ENCODE assay signal across 7 cellular contexts in genomic region chr21:6021717-6022270, GRCh38.
DNase-seq lines count a peak whose midpoint lies in the region; ATAC-seq, FAIRE-seq and TF ChIP-seq lines count a peak whose summit lies in the region.
"Not testable (repeated sequence)": the region's sequence is repeated elsewhere in the genome, so short reads cannot be mapped to it uniquely, and the experiment has no call there.

No MANE protein-coding gene starts in this region.

- H4K5ac ChIP-seq in IMR-90 (ENCODE audit: low read depth, low read length) = not testable (repeated sequence)

- H3K27me3 ChIP-seq in IMR-90 (ENCODE audit: control insufficient read depth, insufficient read depth, low read length); Panc1 (ENCODE audit: control insufficient read depth, insufficient read depth, low read length); left lung; lower lobe of right lung (ENCODE audit: low read depth); pancreas; upper lobe of right lung: not testable (repeated sequence)

- not testable (repeated sequence) for H3K79me1 ChIP-seq in IMR-90 (ENCODE audit: low read depth in 1 of 2, low read length in 2 of 2)

- BruUV-seq in IMR-90 (replicated peaks; lab: Mats Ljungman, UMichigan); Panc1 (replicated peaks; lab: Mats Ljungman, UMichigan): not testable (repeated sequence)

- not testable (repeated sequence) for H4K20me1 ChIP-seq in IMR-90 (ENCODE audit: insufficient read depth, low read length)

- TF ChIP-seq POLR2A in IMR-90 (IDR thresholded peaks at IDR 0.05; ENCODE audit: low read depth, low read length) = not testable (repeated sequence)

- FAIRE-seq in pancreas (lab: Jason Lieb, UNC) = not testable (repeated sequence)

- CTCF ChIA-PET in IMR-90 (lab: Yijun Ruan, JAX); Panc1 (lab: Charles Lee): not testable (repeated sequence)

- not testable (repeated sequence) for H2BK20ac ChIP-seq in IMR-90 (ENCODE audit: low read depth, low read length)

- not testable (repeated sequence) for H2BK15ac ChIP-seq in IMR-90 (ENCODE audit: low read depth, low read length)

- not testable (repeated sequence) for H3K14ac ChIP-seq in IMR-90 (replicated peaks; ENCODE audit: low read depth, low read length)

- peak; percentile 24 for ATAC-seq in IMR-90 (ENCODE audit: low read depth)
- ATAC-seq in Panc1 = peak; percentile 51
- ATAC-seq in left colon = peak; percentile 59
- ATAC-seq in left lung = peak; percentile 11
- peak; percentile 5 for ATAC-seq in lower lobe of right lung
- ATAC-seq in pancreas = peak in 3 of 4 donors; percentile 1 to 8 (median 5)
- peak; percentile 4 for ATAC-seq in upper lobe of right lung

- not testable (repeated sequence) for H3K27ac ChIP-seq in IMR-90 (ENCODE audit: insufficient read depth, low read length); Panc1 (ENCODE audit: low read length); left lung; lower lobe of right lung; pancreas; upper lobe of right lung

- not testable (repeated sequence) for H3K4me2 ChIP-seq in IMR-90 (ENCODE audit: low read depth, low read length)

- in situ Hi-C loops in IMR-90 (cut with MboI; ENCODE audit: low sequenced_read_pairs); Panc1 (cut with HindIII; ENCODE audit: low pct_unique_long_range_greater_than_20kb, low sequenced_read_pairs): not testable (repeated sequence)

- POLR2A ChIA-PET in IMR-90 (lab: Charles Lee; ENCODE audit: unreplicated experiment); Panc1 (lab: Charles Lee): not testable (repeated sequence)

- not testable (repeated sequence) for H3K4me1 ChIP-seq in IMR-90 (ENCODE audit: control insufficient read depth, insufficient read depth, low read length); Panc1 (ENCODE audit: control insufficient read depth, insufficient read depth, low read length); left lung; lower lobe of right lung; pancreas; upper lobe of right lung

- not testable (repeated sequence) for H3K4me3 ChIP-seq in IMR-90 (ENCODE audit: insufficient read depth, low read depth, low read length); Panc1 (ENCODE audit: low read depth in 2 of 2, low read length in 2 of 2); left lung; lower lobe of right lung; pancreas; upper lobe of right lung

- TF ChIP-seq CTCF in IMR-90 (conservative IDR thresholded peaks at IDR 0.05; ENCODE audit: low read depth, low read length); Panc1 (IDR thresholded peaks at IDR 0.05); left lung (IDR thresholded peaks at IDR 0.05); lower lobe of right lung (IDR thresholded peaks at IDR 0.05); pancreas (IDR thresholded peaks at IDR 0.05); upper lobe of right lung (IDR thresholded peaks at IDR 0.05): not testable (repeated sequence)

- H3K9me3 ChIP-seq in IMR-90 (ENCODE audit: control insufficient read depth, insufficient read depth, low read length); Panc1 (ENCODE audit: control insufficient read depth, insufficient read depth, low read depth, low read length); left lung; lower lobe of right lung; pancreas; upper lobe of right lung: not testable (repeated sequence)

- not testable (repeated sequence) for H3K18ac ChIP-seq in IMR-90 (ENCODE audit: low read depth, low read length)

- H3K56ac ChIP-seq in IMR-90 (ENCODE audit: extremely low read depth, insufficient read depth, low read length) = not testable (repeated sequence)

- not testable (repeated sequence) for H4K91ac ChIP-seq in IMR-90 (ENCODE audit: insufficient read depth, low read depth, low read length)

- not testable (repeated sequence) for DNase-seq in IMR-90; Panc1 (ENCODE audit: low read depth, low spot score); left colon; left lung; lower lobe of right lung; pancreas; upper lobe of right lung

- H2AK9ac ChIP-seq in IMR-90 (replicated peaks; ENCODE audit: low read depth, low read length, poor library complexity) = not testable (repeated sequence)

- H2BK5ac ChIP-seq in IMR-90 (ENCODE audit: low read depth, low read length, poor library complexity, severe bottlenecking) = not testable (repeated sequence)

- no CpG with 5 or more reads among the region's 4 CpGs for WGBS in IMR-90 (ENCODE audit: extremely low coverage in 2 of 2, insufficient read length in 1 of 2), 2 experiments
- WGBS in pancreas, 2 donors = no CpG with 5 or more reads among the region's 4 CpGs

- intact Hi-C loops in IMR-90 (cut with micrococcal nuclease); Panc1 (cut with micrococcal nuclease; ENCODE audit: unreplicated experiment); left colon (cut with DNase I, micrococcal nuclease); left lung (cut with DNase I); lower lobe of right lung (cut with DNase I); pancreas (cut with DNase I); upper lobe of right lung (cut with DNase I): not testable (repeated sequence)

- not testable (repeated sequence) for H4K8ac ChIP-seq in IMR-90 (ENCODE audit: low read depth in 2 of 2, low read length in 2 of 2)

- not testable (repeated sequence) for TF ChIP-seq RAD21 in IMR-90 (IDR thresholded peaks at IDR 0.05; ENCODE audit: low read length)

- not testable (repeated sequence) for H3K23ac ChIP-seq in IMR-90 (ENCODE audit: low read depth, low read length)

- H2BK120ac ChIP-seq in IMR-90 (ENCODE audit: low read depth, low read length) = not testable (repeated sequence)

- H3K4ac ChIP-seq in IMR-90 (ENCODE audit: low read depth, low read length) = not testable (repeated sequence)

- H3K9ac ChIP-seq in IMR-90 (ENCODE audit: low read depth, low read length) = not testable (repeated sequence)

- not testable (repeated sequence) for H3K9me1 ChIP-seq in IMR-90 (ENCODE audit: insufficient read depth, low read length)

- not testable (repeated sequence) for H2AK5ac ChIP-seq in IMR-90 (ENCODE audit: low read depth, low read length)

- H2AFZ ChIP-seq in IMR-90 (replicated peaks; ENCODE audit: low read length, poor library complexity) = not testable (repeated sequence)

- H3K36me3 ChIP-seq in IMR-90 (ENCODE audit: control insufficient read depth, insufficient read depth, low read length); Panc1 (ENCODE audit: control insufficient read depth, insufficient read depth, low read length); left lung; lower lobe of right lung; pancreas; upper lobe of right lung: not testable (repeated sequence)

- dilution Hi-C loops in IMR-90 (cut with HindIII; ENCODE audit: low sequenced_read_pairs, unreplicated experiment) = not testable (repeated sequence)

Comparison
In these comparisons a context has a peak if more than half of its experiments do, and no peak if none do; other contexts are left out.
1. ATAC-seq: peak in every context shown above with its lines; median percentile 59 in left colon; 51 in Panc1; 24 in IMR-90; 11 in left lung; 5 in lower lobe of right lung; 5 in pancreas; 4 in upper lobe of right lung.